Comparison of ENCODE assay signal across 2 cellular contexts in the genomic region with DNA sequence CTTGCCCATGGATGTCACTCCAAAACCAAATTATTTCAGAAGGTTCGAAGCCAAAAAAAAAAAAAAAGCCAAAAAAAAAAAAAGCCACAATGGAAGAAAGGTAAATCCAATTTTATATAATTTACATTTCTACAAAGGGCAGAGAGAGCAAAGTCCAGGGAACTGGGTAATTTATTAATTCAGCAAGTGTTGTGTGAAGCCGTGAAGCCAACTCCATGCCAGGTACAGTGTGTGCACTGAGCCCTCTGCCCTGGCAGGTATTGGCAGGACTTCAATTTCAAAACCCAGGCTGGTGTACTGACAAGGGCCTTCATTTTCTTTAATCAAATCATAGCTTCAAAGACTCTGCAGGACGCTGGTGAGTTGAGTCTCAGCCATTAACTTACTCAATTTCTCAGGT.
TF ChIP-seq lines count a peak whose summit lies in the region.

No MANE protein-coding gene starts in this region.

TF ChIP-seq in liver, 16 proteins besides CTCF, POLR2A, EP300 and RAD21:
- TF ChIP-seq RXRA (IDR thresholded peaks at IDR 0.05) (peak; percentile 16 to 60), FOXA2 (IDR thresholded peaks at IDR 0.05) (no peak), HNF4G (IDR thresholded peaks at IDR 0.05) (peak; percentile 69), HNF4A (conservative IDR thresholded peaks at IDR 0.05) (peak; percentile 88 to 89), EGR1 (IDR thresholded peaks at IDR 0.05; ENCODE audit: low read depth in 2 of 2) (no peak), JUND (IDR thresholded peaks at IDR 0.05) (peak in 1 of 2 donors; percentile 42), NR2F2 (IDR thresholded peaks at IDR 0.05) (no peak), SP1 (IDR thresholded peaks at IDR 0.05) (peak; percentile 86), YY1 (IDR thresholded peaks at IDR 0.05) (peak; percentile 72)
- TF ChIP-seq, protein P1, sequence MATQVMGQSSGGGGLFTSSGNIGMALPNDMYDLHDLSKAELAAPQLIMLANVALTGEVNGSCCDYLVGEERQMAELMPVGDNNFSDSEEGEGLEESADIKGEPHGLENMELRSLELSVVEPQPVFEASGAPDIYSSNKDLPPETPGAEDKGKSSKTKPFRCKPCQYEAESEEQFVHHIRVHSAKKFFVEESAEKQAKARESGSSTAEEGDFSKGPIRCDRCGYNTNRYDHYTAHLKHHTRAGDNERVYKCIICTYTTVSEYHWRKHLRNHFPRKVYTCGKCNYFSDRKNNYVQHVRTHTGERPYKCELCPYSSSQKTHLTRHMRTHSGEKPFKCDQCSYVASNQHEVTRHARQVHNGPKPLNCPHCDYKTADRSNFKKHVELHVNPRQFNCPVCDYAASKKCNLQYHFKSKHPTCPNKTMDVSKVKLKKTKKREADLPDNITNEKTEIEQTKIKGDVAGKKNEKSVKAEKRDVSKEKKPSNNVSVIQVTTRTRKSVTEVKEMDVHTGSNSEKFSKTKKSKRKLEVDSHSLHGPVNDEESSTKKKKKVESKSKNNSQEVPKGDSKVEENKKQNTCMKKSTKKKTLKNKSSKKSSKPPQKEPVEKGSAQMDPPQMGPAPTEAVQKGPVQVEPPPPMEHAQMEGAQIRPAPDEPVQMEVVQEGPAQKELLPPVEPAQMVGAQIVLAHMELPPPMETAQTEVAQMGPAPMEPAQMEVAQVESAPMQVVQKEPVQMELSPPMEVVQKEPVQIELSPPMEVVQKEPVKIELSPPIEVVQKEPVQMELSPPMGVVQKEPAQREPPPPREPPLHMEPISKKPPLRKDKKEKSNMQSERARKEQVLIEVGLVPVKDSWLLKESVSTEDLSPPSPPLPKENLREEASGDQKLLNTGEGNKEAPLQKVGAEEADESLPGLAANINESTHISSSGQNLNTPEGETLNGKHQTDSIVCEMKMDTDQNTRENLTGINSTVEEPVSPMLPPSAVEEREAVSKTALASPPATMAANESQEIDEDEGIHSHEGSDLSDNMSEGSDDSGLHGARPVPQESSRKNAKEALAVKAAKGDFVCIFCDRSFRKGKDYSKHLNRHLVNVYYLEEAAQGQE (IDR thresholded peaks at IDR 0.05), result peak; percentile 53
- TF ChIP-seq, protein P2, sequence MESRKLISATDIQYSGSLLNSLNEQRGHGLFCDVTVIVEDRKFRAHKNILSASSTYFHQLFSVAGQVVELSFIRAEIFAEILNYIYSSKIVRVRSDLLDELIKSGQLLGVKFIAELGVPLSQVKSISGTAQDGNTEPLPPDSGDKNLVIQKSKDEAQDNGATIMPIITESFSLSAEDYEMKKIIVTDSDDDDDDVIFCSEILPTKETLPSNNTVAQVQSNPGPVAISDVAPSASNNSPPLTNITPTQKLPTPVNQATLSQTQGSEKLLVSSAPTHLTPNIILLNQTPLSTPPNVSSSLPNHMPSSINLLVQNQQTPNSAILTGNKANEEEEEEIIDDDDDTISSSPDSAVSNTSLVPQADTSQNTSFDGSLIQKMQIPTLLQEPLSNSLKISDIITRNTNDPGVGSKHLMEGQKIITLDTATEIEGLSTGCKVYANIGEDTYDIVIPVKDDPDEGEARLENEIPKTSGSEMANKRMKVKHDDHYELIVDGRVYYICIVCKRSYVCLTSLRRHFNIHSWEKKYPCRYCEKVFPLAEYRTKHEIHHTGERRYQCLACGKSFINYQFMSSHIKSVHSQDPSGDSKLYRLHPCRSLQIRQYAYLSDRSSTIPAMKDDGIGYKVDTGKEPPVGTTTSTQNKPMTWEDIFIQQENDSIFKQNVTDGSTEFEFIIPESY (IDR thresholded peaks at IDR 0.05), result peak; percentile 50
- TF ChIP-seq, protein P3, sequence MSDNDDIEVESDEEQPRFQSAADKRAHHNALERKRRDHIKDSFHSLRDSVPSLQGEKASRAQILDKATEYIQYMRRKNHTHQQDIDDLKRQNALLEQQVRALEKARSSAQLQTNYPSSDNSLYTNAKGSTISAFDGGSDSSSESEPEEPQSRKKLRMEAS (IDR thresholded peaks at IDR 0.05), result peak; percentile 21

TF ChIP-seq in HepG2, 621 proteins besides CTCF, POLR2A, EP300 and RAD21:
- no peak for TF ChIP-seq ZNF121 (CRISPR knock-in tag; IDR thresholded peaks at IDR 0.05)
- TF ChIP-seq, protein P4, sequence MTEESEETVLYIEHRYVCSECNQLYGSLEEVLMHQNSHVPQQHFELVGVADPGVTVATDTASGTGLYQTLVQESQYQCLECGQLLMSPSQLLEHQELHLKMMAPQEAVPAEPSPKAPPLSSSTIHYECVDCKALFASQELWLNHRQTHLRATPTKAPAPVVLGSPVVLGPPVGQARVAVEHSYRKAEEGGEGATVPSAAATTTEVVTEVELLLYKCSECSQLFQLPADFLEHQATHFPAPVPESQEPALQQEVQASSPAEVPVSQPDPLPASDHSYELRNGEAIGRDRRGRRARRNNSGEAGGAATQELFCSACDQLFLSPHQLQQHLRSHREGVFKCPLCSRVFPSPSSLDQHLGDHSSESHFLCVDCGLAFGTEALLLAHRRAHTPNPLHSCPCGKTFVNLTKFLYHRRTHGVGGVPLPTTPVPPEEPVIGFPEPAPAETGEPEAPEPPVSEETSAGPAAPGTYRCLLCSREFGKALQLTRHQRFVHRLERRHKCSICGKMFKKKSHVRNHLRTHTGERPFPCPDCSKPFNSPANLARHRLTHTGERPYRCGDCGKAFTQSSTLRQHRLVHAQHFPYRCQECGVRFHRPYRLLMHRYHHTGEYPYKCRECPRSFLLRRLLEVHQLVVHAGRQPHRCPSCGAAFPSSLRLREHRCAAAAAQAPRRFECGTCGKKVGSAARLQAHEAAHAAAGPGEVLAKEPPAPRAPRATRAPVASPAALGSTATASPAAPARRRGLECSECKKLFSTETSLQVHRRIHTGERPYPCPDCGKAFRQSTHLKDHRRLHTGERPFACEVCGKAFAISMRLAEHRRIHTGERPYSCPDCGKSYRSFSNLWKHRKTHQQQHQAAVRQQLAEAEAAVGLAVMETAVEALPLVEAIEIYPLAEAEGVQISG (CRISPR knock-in tag; IDR thresholded peaks at IDR 0.05), result no peak
- no peak for TF ChIP-seq ZFP90 (CRISPR knock-in tag; IDR thresholded peaks at IDR 0.05; ENCODE audit: borderline replicate concordance)
- no peak for TF ChIP-seq ZNF20 (CRISPR knock-in tag; IDR thresholded peaks at IDR 0.05)
- no peak for TF ChIP-seq ZNF891 (CRISPR knock-in tag; IDR thresholded peaks at IDR 0.05)
- no peak for TF ChIP-seq CENPT (CRISPR knock-in tag; IDR thresholded peaks at IDR 0.05; ENCODE audit: low read depth)
- no peak for TF ChIP-seq ZNF337 (CRISPR knock-in tag; IDR thresholded peaks at IDR 0.05; ENCODE audit: borderline replicate concordance, low read depth)
